8 cellular contexts compared by ENCODE assay signal in the genomic region with DNA sequence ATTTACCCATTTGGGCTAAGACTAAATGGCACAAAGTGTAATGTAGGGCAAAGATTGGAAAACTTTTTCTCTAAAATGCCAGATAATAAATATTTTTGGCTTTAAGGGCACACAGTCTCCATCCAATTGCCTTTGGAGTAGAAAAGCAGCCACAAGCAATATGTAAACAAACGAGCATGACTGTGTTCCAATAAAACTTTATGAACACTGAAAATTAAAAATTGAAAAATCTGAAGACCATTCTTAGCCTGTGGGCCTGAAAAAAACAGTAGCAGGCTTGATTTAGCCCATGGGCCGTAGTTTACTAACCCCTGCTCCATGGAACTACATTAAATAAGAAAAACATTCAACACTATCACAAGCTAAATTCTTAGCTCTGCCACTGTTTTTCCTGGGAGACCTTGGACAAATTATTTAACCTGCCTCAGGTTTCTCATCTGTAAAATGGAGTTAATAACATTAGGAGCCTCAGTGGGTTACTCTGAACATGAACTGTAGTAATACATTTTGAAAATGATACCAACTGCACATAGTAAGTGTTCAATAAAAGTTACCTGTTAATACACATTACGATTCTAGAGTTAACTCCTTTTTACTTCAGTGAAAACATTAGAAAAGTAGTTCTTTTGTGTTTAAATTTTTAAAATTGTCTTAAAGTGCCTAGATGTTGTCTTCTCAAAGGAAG. TPM values are rescaled to one million over a fixed set of nuclear protein-coding genes. Genes with fewer than 3 reads are reported as not detected.
DNase-seq lines count a peak whose midpoint lies in the region; ATAC-seq, FAIRE-seq and TF ChIP-seq lines count a peak whose summit lies in the region.
"Had no signal": no experiment of that assay in that cellular context is flagged by ENCODE, and none has a peak within 500 bp of the region (broad histone marks: within the 10 kb centered on the region; RNA-seq: fewer than 3 reads in every experiment).

No MANE protein-coding gene starts in this region.

- H3K4me3 ChIP-seq in foreskin fibroblast (ENCODE audit: low read depth in 1 of 2, low read length in 2 of 2): peak overlapping the region; percentile 72 to 81

- TF ChIP-seq CTCF in foreskin fibroblast (IDR thresholded peaks at IDR 0.05; ENCODE audit: low read depth, low read length): no peak

- peaks cover 2% of the 10 kb centered on the region for H3K36me3 Mint-ChIP-seq in T-helper 17 cell (ENCODE audit: low read depth)
- peaks cover 16% of the 10 kb centered on the region for H3K36me3 Mint-ChIP-seq in stimulated activated effector memory CD8-positive, alpha-beta T cell treated with anti-CD3 and anti-CD28 coated beads, Interleukin-12 subunit alpha, Interleukin-12 subunit beta, amount 100 ng/mL, for 72 hours

- no peaks in the 10 kb centered on the region for H3K27me3 Mint-ChIP-seq in T-helper 17 cell

- FAIRE-seq in H54 (lab: Jason Lieb, UNC) (peak; percentile 50), HTR-8/SVneo (lab: Jason Lieb, UNC) (no peak)

- H3K4me1 Mint-ChIP-seq in T-helper 17 cell: peaks cover 50% of the 10 kb centered on the region
- peaks cover 55% of the 10 kb centered on the region for H3K4me1 Mint-ChIP-seq in stimulated activated effector memory CD8-positive, alpha-beta T cell treated with anti-CD3 and anti-CD28 coated beads, Interleukin-12 subunit alpha, Interleukin-12 subunit beta, amount 100 ng/mL, for 72 hours

- peak overlapping the region; percentile 99 for H3K27ac Mint-ChIP-seq in T-helper 17 cell
- H3K27ac Mint-ChIP-seq in stimulated activated effector memory CD8-positive, alpha-beta T cell treated with anti-CD3 and anti-CD28 coated beads, Interleukin-12 subunit alpha, Interleukin-12 subunit beta, amount 100 ng/mL, for 72 hours: peak overlapping the region; percentile 99

- DNase-seq in H54 (ENCODE audit: insufficient read length, low spot score): no peak
- DNase-seq in T-helper 17 cell: no peak
- no peak for DNase-seq in foreskin fibroblast
- no peak for DNase-seq in stimulated activated effector memory CD8-positive, alpha-beta T cell treated with anti-CD3 and anti-CD28 coated beads, Interleukin-12 subunit alpha, Interleukin-12 subunit beta, amount 100 ng/mL, for 72 hours (ENCODE audit: low spot score in 2 of 2)
- DNase-seq in HTR-8/SVneo (ENCODE audit: insufficient read length, low spot score): no peak
- DNase-seq in GM19238 (ENCODE audit: insufficient read length, low spot score): no peak
- DNase-seq: NCI-H2029 treated with DMSO at 0.1 percent for 48 hours had no signal

- ATAC-seq in T-helper 17 cell (no peak), HG02938 (IDR thresholded peaks at IDR 0.05; ENCODE audit: unreplicated experiment) (no peak)
- no peak for ATAC-seq in stimulated activated effector memory CD8-positive, alpha-beta T cell treated with anti-CD3 and anti-CD28 coated beads, Interleukin-12 subunit alpha, Interleukin-12 subunit beta, amount 100 ng/mL, for 72 hours

- no peaks in the 10 kb centered on the region for H3K9me3 ChIP-seq in T-helper 17 cell (ENCODE audit: control insufficient read depth, low read length, poor library complexity, severe bottlenecking)

- no peaks in the 10 kb centered on the region for H3K9me3 Mint-ChIP-seq in stimulated activated effector memory CD8-positive, alpha-beta T cell treated with anti-CD3 and anti-CD28 coated beads, Interleukin-12 subunit alpha, Interleukin-12 subunit beta, amount 100 ng/mL, for 72 hours

- H3K4me3 Mint-ChIP-seq in T-helper 17 cell: peak overlapping the region; percentile 95
- H3K4me3 Mint-ChIP-seq in stimulated activated effector memory CD8-positive, alpha-beta T cell treated with anti-CD3 and anti-CD28 coated beads, Interleukin-12 subunit alpha, Interleukin-12 subunit beta, amount 100 ng/mL, for 72 hours: peak overlapping the region; percentile 92

- TF ChIP-seq POLR2A in H54 (IDR thresholded peaks at IDR 0.05; ENCODE audit: low read depth, low read length): no peak

RNA-seq across cellular contexts. Expression of gene IFIH1, which starts 1.3 kb away (rescaled TPM):
- 10 to 100 TPM; 50.3 to 56.0 TPM for total RNA-seq in T-helper 17 cell

RNA-seq across cellular contexts. Expression of gene GCA, which starts 26.7 kb away (rescaled TPM):
- 1 to 10 TPM; 6.9 to 7.1 TPM for total RNA-seq in T-helper 17 cell
